In genomic region chr9:37790096-37790495, GRCh38 we compare ENCODE assay signal across 1 cellular context.
TF ChIP-seq lines count a peak whose summit lies in the region.

No MANE protein-coding gene starts in this region.

TF ChIP-seq in K562, 482 proteins besides CTCF, POLR2A, EP300 and RAD21:
- TF ChIP-seq, protein P1, sequence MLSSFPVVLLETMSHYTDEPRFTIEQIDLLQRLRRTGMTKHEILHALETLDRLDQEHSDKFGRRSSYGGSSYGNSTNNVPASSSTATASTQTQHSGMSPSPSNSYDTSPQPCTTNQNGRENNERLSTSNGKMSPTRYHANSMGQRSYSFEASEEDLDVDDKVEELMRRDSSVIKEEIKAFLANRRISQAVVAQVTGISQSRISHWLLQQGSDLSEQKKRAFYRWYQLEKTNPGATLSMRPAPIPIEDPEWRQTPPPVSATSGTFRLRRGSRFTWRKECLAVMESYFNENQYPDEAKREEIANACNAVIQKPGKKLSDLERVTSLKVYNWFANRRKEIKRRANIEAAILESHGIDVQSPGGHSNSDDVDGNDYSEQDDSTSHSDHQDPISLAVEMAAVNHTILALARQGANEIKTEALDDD (IDR thresholded peaks at IDR 0.05) = peak; percentile 63; the same call in 1 of the 2 replicates
- TF ChIP-seq ZNF197 (CRISPR knock-in tag; IDR thresholded peaks at IDR 0.05; ENCODE audit: low read depth) (no peak), NCOA2 (IDR thresholded peaks at IDR 0.05; ENCODE audit: partially characterized antibody in 2 of 2) (no peak), XRCC4 (IDR thresholded peaks at IDR 0.05; ENCODE audit: extremely low read depth, insufficient read depth, insufficient read length) (no peak), MGA (IDR thresholded peaks at IDR 0.05) (peak; percentile 43; the same call in 1 of the 2 replicates), SMARCA4 (IDR thresholded peaks at IDR 0.05) (no peak), NBN (IDR thresholded peaks at IDR 0.05; ENCODE audit: low read depth) (no peak), TEAD1 (CRISPR knock-in tag; IDR thresholded peaks at IDR 0.05) (no peak), RBBP5 (IDR thresholded peaks at IDR 0.05; ENCODE audit: borderline replicate concordance, insufficient read depth, low read length, poor library complexity, severe bottlenecking) (no peak)
